ENCODE assay signal across 27 cellular contexts in the genomic region with DNA sequence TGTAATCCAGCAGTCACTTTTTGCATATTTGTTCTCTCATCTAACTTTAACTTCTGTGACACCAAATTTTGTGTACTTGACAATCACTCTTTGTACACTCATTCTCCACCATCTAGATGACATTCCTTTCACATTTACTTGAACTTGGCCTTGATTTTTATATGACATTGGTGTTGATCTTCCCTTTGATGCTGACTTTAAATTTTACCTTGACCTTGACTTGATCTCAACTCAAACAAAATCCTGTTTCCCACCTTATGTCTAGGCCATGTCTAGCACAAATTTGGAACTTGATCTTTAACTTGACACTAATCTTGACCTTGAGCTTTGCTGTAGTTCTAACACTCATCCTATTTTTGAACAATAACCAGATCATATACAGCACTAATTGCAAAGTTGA. TPM values are rescaled to one million over a fixed set of nuclear protein-coding genes. Genes with fewer than 3 reads are reported as not detected.
"Had no signal": no experiment of that assay in that cellular context is flagged by ENCODE, and none has a peak within 500 bp of the region (broad histone marks: within the 10 kb centered on the region; RNA-seq: fewer than 3 reads in every experiment).

No MANE protein-coding gene starts in this region.

- H3K36me3 ChIP-seq: transverse colon, uterus had no signal

- H3K4me3 ChIP-seq: stomach, suprapubic skin, testis, thoracic aorta, thyroid gland, tibial artery, tibial nerve, transverse colon, upper lobe of left lung, upper lobe of right lung, uterus, vagina had no signal

- DNase-seq: stimulated activated CD4-positive, alpha-beta T cell treated with anti-CD3 and anti-CD28 coated beads, Interleukin-2, amount 100 ng/mL, for 48 hours; stimulated activated CD4-positive, alpha-beta T cell treated with anti-CD3 and anti-CD28 coated beads, Interleukin-4, amount 100 ng/mL, for 1 hour; stimulated activated CD4-positive, alpha-beta T cell treated with anti-CD3 and anti-CD28 coated beads, Interleukin-4, amount 100 ng/mL, for 24 hours; stimulated activated CD4-positive, alpha-beta T cell treated with anti-CD3 and anti-CD28 coated beads, Interleukin-4, amount 100 ng/mL, for 4 hours; stimulated activated CD8-positive, alpha-beta memory T cell treated with anti-CD3 and anti-CD28 coated beads, Interleukin-4, amount 100 ng/mL, for 48 hours; stimulated activated naive B cell treated with anti-CD40 and anti-IgM and Interleukin-4, amounts not matched to agents 10 μg/mL and 1 μg/mL and 100 μg/mL, for 72 hours; stimulated activated naive CD4-positive, alpha-beta T cell; stimulated activated naive CD4-positive, alpha-beta T cell treated with Interleukin-2 at 50 U/mL for 16 hours; stimulated activated naive CD8-positive, alpha-beta T cell treated with anti-CD3 and anti-CD28 coated beads, Interleukin-15, amount 100 ng/mL, for 72 hours; stimulated activated naive CD8-positive, alpha-beta T cell treated with anti-CD3 and anti-CD28 coated beads, Interleukin-15, Interleukin-2, amounts not matched to agents 100 U/mL and 50 U/mL, for 24 hours; stomach; substantia nigra; testis; thyroid gland; tibial artery; transverse colon; trophoblast cell; upper lobe of left lung; upper lobe of right lung; uterus had no signal

- ATAC-seq: stimulated activated effector memory CD8-positive, alpha-beta T cell treated with anti-CD3 and anti-CD28 coated beads, Interleukin-12 subunit alpha, Interleukin-12 subunit beta, amount 100 ng/mL, for 72 hours; stimulated activated memory B cell treated with anti-CD40 and anti-IgM and Interleukin-4, amounts not matched to agents 10 μg/mL and 1 μg/mL and 100 μg/mL, for 72 hours; stimulated activated naive B cell treated with anti-CD40 and anti-IgM and Interleukin-4, amounts not matched to agents 10 μg/mL and 1 μg/mL and 100 μg/mL, for 72 hours; stimulated activated naive CD8-positive, alpha-beta T cell treated with anti-CD3 and anti-CD28 coated beads, Interleukin-15, amount 100 ng/mL, for 72 hours; stimulated activated naive CD8-positive, alpha-beta T cell treated with anti-CD3 and anti-CD28 coated beads, Interleukin-15, Interleukin-2, amounts not matched to agents 100 U/mL and 50 U/mL, for 24 hours; upper lobe of right lung had no signal

- H3K27me3 ChIP-seq: stomach, suprapubic skin, testis, thyroid gland, tibial artery, tibial nerve, transverse colon, upper lobe of left lung, upper lobe of right lung, uterus, vagina had no signal

- H3K9me3 ChIP-seq: testis, thoracic aorta, thyroid gland, uterus, vagina had no signal

- H3K4me1 ChIP-seq: stomach, suprapubic skin, testis, thyroid gland, tibial artery, tibial nerve, transverse colon, upper lobe of left lung, upper lobe of right lung, uterus, vagina had no signal

- H3K27ac ChIP-seq: stomach, suprapubic skin, testis, thoracic aorta, thyroid gland, tibial artery, tibial nerve, transverse colon, upper lobe of left lung, upper lobe of right lung, uterus, vagina had no signal

RNA-seq across cellular contexts. Expression of a gene that starts 33.2 kb away (rescaled TPM):
- total RNA-seq: stomach, subcutaneous adipose tissue, thoracic aorta, transverse colon, upper lobe of right lung, vagina had no signal
